27 cellular contexts compared by ENCODE assay signal in the genomic region with DNA sequence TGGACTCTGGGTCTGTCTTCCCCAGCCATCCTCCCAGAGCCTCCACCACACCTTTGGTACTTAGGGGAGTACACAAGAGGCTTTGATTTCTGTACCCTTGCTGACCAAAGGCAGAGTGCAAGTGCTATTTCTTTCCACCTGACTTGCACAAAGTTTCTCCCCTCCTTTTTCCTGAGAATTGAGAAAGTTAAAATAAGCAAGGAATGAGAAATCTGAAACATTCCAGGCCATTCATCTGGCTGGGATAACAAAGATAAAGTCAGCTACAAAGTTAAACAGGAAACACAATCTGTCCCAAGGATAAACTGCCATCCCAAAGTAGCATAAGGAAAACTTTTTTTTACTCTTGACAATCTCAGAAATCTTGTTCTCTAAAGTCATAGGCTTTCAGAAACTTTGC.
"Had no signal": no experiment of that assay in that cellular context is flagged by ENCODE, and none has a peak within 500 bp of the region (broad histone marks: within the 10 kb centered on the region; RNA-seq: fewer than 3 reads in every experiment).

No MANE protein-coding gene starts in this region.

- H3K36me3 Mint-ChIP-seq: activated naive CD8-positive, alpha-beta T cell; natural killer cell treated with Interleukin-12 subunit alpha and Interleukin-12 subunit beta and Interleukin-15 and Interleukin-18, amount 100 ng/mL, for 72 hours had no signal

- ATAC-seq: activated T-cell treated with anti-CD3 and anti-CD28 coated beads, Interleukin-2, amount 50 U/mL, for 72 hours; heart left ventricle; left lung; lower lobe of right lung; mucosa of descending colon; natural killer cell treated with Interleukin-12 subunit alpha and Interleukin-12 subunit beta and Interleukin-15 and Interleukin-18, amount 100 ng/mL, for 72 hours; right lobe of liver; stimulated activated naive CD8-positive, alpha-beta T cell treated with anti-CD3 and anti-CD28 coated beads, Interleukin-15, Interleukin-2, amounts not matched to agents 100 U/mL and 50 U/mL, for 24 hours; upper lobe of right lung had no signal

- H3K27ac ChIP-seq: cardiac muscle cell, colonic mucosa, foreskin keratinocyte, heart left ventricle, left lung, lower lobe of right lung, right lobe of liver, upper lobe of right lung had no signal

- H3K36me3 ChIP-seq: cardiac muscle cell, colonic mucosa, heart left ventricle, left lung, lower lobe of right lung, right lobe of liver, upper lobe of right lung had no signal

- H3K4me3 ChIP-seq: body of pancreas, cardiac muscle cell, colonic mucosa, heart left ventricle, left lung, lower lobe of right lung, mucosa of descending colon, right lobe of liver, upper lobe of right lung had no signal

- H3K27me3 ChIP-seq: body of pancreas, cardiac muscle cell, colonic mucosa, foreskin keratinocyte, heart left ventricle, left lung, right lobe of liver, upper lobe of right lung had no signal

- H3K9me3 ChIP-seq: body of pancreas, colonic mucosa, heart left ventricle, left lung, lower lobe of right lung, mucosa of descending colon, right lobe of liver, upper lobe of right lung had no signal

- H3K27ac Mint-ChIP-seq: activated naive CD8-positive, alpha-beta T cell; activated T-cell treated with anti-CD3 and anti-CD28 coated beads, Interleukin-2, amount 50 U/mL, for 72 hours; natural killer cell treated with Interleukin-12 subunit alpha and Interleukin-12 subunit beta and Interleukin-15 and Interleukin-18, amount 100 ng/mL, for 72 hours had no signal

- H3K9me3 Mint-ChIP-seq: activated T-cell treated with anti-CD3 and anti-CD28 coated beads, Interleukin-2, amount 50 U/mL, for 72 hours; natural killer cell treated with Interleukin-12 subunit alpha and Interleukin-12 subunit beta and Interleukin-15 and Interleukin-18, amount 100 ng/mL, for 72 hours had no signal

- DNase-seq: activated CD4-positive, alpha-beta T cell treated with anti-CD3 and anti-CD28 coated beads for 4 hours; activated CD4-positive, alpha-beta T cell treated with anti-CD3 and anti-CD28 coated beads, Interleukin-2, amount 50 U/mL, for 4 hours; activated CD4-positive, CD25-positive, alpha-beta regulatory T cell; activated effector memory CD4-positive, alpha-beta T cell treated with Interleukin-2 at 50 U/mL for 16 hours; activated naive CD4-positive, alpha-beta T cell treated with Interleukin-2 at 50 U/mL for 16 hours; activated T-cell treated with anti-CD3 and anti-CD28 coated beads for 4 hours; activated T-cell treated with anti-CD3 and anti-CD28 coated beads, Interleukin-2, amount 50 U/mL, for 72 hours; aorta; body of pancreas; cerebellar nuclear complex; colonic mucosa; effector memory CD4-positive, alpha-beta T cell; heart left ventricle; kidney glomerular epithelial cell; left lung; lower lobe of right lung; mesendoderm; mucosa of descending colon; right lobe of liver; stimulated activated CD4-positive, alpha-beta T cell treated with anti-CD3 and anti-CD28 coated beads, Interleukin-2, amount 100 ng/mL, for 48 hours; stimulated activated naive CD8-positive, alpha-beta T cell treated with anti-CD3 and anti-CD28 coated beads, Interleukin-15, Interleukin-2, amounts not matched to agents 100 U/mL and 50 U/mL, for 24 hours; T-helper 1 cell; upper lobe of right lung had no signal

- H3K4me3 Mint-ChIP-seq: activated naive CD8-positive, alpha-beta T cell; activated T-cell treated with anti-CD3 and anti-CD28 coated beads, Interleukin-2, amount 50 U/mL, for 72 hours; natural killer cell treated with Interleukin-12 subunit alpha and Interleukin-12 subunit beta and Interleukin-15 and Interleukin-18, amount 100 ng/mL, for 72 hours had no signal

- H3K27me3 Mint-ChIP-seq: activated naive CD8-positive, alpha-beta T cell had no signal

- H3K4me1 ChIP-seq: colonic mucosa, foreskin keratinocyte, heart left ventricle, left lung, lower lobe of right lung, right lobe of liver, upper lobe of right lung had no signal
